Comparison of ENCODE assay signal across 8 cellular contexts in the genomic region with DNA sequence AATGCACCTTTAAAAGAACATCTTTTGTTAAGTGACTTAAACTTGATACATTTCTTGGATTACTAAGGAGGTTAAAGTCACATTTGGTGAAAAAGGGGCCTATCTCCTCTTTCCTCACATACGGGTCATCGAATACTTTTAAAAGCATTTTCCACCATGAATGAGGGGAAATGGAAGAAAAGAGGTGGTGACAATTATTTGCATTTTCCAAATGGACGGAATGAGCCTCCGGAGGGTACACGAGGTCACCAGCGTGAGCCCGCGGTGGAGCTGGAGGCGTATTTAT. TPM values are rescaled to one million over a fixed set of nuclear protein-coding genes. Genes with fewer than 3 reads are reported as not detected.
DNase-seq lines count a peak whose midpoint lies in the region; ATAC-seq and TF ChIP-seq lines count a peak whose summit lies in the region.

No MANE protein-coding gene starts in this region.

- H3K27me3 ChIP-seq in testis: no peaks in the 10 kb centered on the region

- no peaks in the 10 kb centered on the region for H3K9me3 ChIP-seq in testis

- no peaks in the 10 kb centered on the region for H3K36me3 ChIP-seq in testis (ENCODE audit: low read depth, missing control alignments)

- H3K36me3 Mint-ChIP-seq in activated CD4-positive, alpha-beta T cell treated with anti-CD3 and anti-CD28 coated beads, Interleukin-2, amount 10 ng/mL, durations not matched to agents 7 days and 5 days (ENCODE audit: low read depth): no peaks in the 10 kb centered on the region
- H3K36me3 Mint-ChIP-seq in activated T-helper 17 cell treated with anti-CD3 and anti-CD28 coated beads, Interleukin-2, amount 50 U/mL, for 72 hours (ENCODE audit: low read depth): peaks cover 6% of the 10 kb centered on the region
- no peaks in the 10 kb centered on the region for H3K36me3 Mint-ChIP-seq in immature natural killer cell

- peaks cover 42% of the 10 kb centered on the region for H3K27me3 Mint-ChIP-seq in activated CD4-positive, alpha-beta T cell treated with anti-CD3 and anti-CD28 coated beads, Interleukin-2, amount 10 ng/mL, durations not matched to agents 7 days and 5 days
- H3K27me3 Mint-ChIP-seq in activated T-helper 17 cell treated with anti-CD3 and anti-CD28 coated beads, Interleukin-2, amount 50 U/mL, for 72 hours: peaks cover 6% of the 10 kb centered on the region
- H3K27me3 Mint-ChIP-seq in immature natural killer cell (ENCODE audit: low read depth in 3 of 3): peaks cover 5 to 18% (median 6%) of the 10 kb centered on the region in 3 donors

- TF ChIP-seq CTCF in testis (IDR thresholded peaks at IDR 0.05): no peak

- intact Hi-C loops in testis (cut with DNase I; ENCODE audit: low total_unique reads): no loop called here

- H3K27ac ChIP-seq in testis: peak overlapping the region; percentile 98 to 99

- CTCF ChIA-PET in activated CD4-positive, alpha-beta T cell treated with anti-CD3 and anti-CD28 coated beads, Interleukin-2, amount 10 ng/mL, durations not matched to agents 7 days and 5 days (lab: Charles Lee): no interaction called here

- peaks cover 17% of the 10 kb centered on the region for H3K4me1 ChIP-seq in testis

- peaks cover 51% of the 10 kb centered on the region for H3K4me1 Mint-ChIP-seq in activated CD4-positive, alpha-beta T cell treated with anti-CD3 and anti-CD28 coated beads, Interleukin-2, amount 10 ng/mL, durations not matched to agents 7 days and 5 days
- peaks cover 15% of the 10 kb centered on the region for H3K4me1 Mint-ChIP-seq in activated T-helper 17 cell treated with anti-CD3 and anti-CD28 coated beads, Interleukin-2, amount 50 U/mL, for 72 hours
- peaks cover 22 to 35% of the 10 kb centered on the region in 2 donors for H3K4me1 Mint-ChIP-seq in immature natural killer cell

- peak overlapping the region; percentile 77 for H3K4me3 Mint-ChIP-seq in activated CD4-positive, alpha-beta T cell treated with anti-CD3 and anti-CD28 coated beads, Interleukin-2, amount 10 ng/mL, durations not matched to agents 7 days and 5 days
- H3K4me3 Mint-ChIP-seq in activated T-helper 17 cell treated with anti-CD3 and anti-CD28 coated beads, Interleukin-2, amount 50 U/mL, for 72 hours: peak overlapping the region; percentile 89
- H3K4me3 Mint-ChIP-seq in immature natural killer cell: peak overlapping the region; percentile 82 to 90 (median 88)

- POLR2A ChIA-PET in activated CD4-positive, alpha-beta T cell treated with anti-CD3 and anti-CD28 coated beads, Interleukin-2, amount 10 ng/mL, durations not matched to agents 7 days and 5 days (lab: Charles Lee): no interaction called here

- no peak for DNase-seq in activated CD4-positive, alpha-beta T cell treated with anti-CD3 and anti-CD28 coated beads, Interleukin-2, amount 10 ng/mL, durations not matched to agents 7 days and 5 days
- no peak for DNase-seq in activated CD4-positive, alpha-beta T cell treated with anti-CD3 and anti-CD28 coated beads for 1 hour
- DNase-seq in immature natural killer cell (no peak), testis (no peak), DMS153 (lab: John Stamatoyannopoulos, UW) (no peak)

- peak overlapping the region; percentile 92 to 96 for H3K4me3 ChIP-seq in testis

- no peaks in the 10 kb centered on the region for H3K9me3 Mint-ChIP-seq in activated CD4-positive, alpha-beta T cell treated with anti-CD3 and anti-CD28 coated beads, Interleukin-2, amount 10 ng/mL, durations not matched to agents 7 days and 5 days
- H3K9me3 Mint-ChIP-seq in activated T-helper 17 cell treated with anti-CD3 and anti-CD28 coated beads, Interleukin-2, amount 50 U/mL, for 72 hours: no peaks in the 10 kb centered on the region
- no peaks in the 10 kb centered on the region for H3K9me3 Mint-ChIP-seq in immature natural killer cell

- H3K27ac Mint-ChIP-seq in activated CD4-positive, alpha-beta T cell treated with anti-CD3 and anti-CD28 coated beads, Interleukin-2, amount 10 ng/mL, durations not matched to agents 7 days and 5 days: peak overlapping the region; percentile 83
- peak overlapping the region; percentile 85 for H3K27ac Mint-ChIP-seq in activated T-helper 17 cell treated with anti-CD3 and anti-CD28 coated beads, Interleukin-2, amount 50 U/mL, for 72 hours
- H3K27ac Mint-ChIP-seq in immature natural killer cell: peak overlapping the region in 3 of 6 donors; percentile 14 to 74 (median 38)

- no peak for TF ChIP-seq POLR2A in testis (IDR thresholded peaks at IDR 0.05)

- WGBS in testis, 2 donors: 1% methylated on average over 9 of the region's 9 CpGs

- ATAC-seq in activated T-helper 17 cell treated with anti-CD3 and anti-CD28 coated beads, Interleukin-2, amount 50 U/mL, for 72 hours (replicated peaks): no peak
- ATAC-seq in GM18909 (IDR thresholded peaks at IDR 0.05; ENCODE audit: poor library complexity, unreplicated experiment) (no peak), HG03432 (IDR thresholded peaks at IDR 0.05; ENCODE audit: unreplicated experiment) (no peak)

RNA-seq across cellular contexts. Expression of gene BMPR1A, which starts 1.0 kb away (rescaled TPM):
- 10 to 100 TPM in 1 of 2 experiments, 1 to 10 TPM in 1; 8.9 to 11.7 TPM for total RNA-seq in activated CD4-positive, alpha-beta T cell treated with anti-CD3 and anti-CD28 coated beads, Interleukin-2, amount 10 ng/mL, durations not matched to agents 7 days and 5 days
- 10 to 100 TPM; 11.1 to 14.4 TPM for total RNA-seq in activated T-helper 17 cell treated with anti-CD3 and anti-CD28 coated beads, Interleukin-2, amount 50 U/mL, for 72 hours
- polyA plus RNA-seq in immature natural killer cell: 1 to 10 TPM in 2 of 3 donors, under 1 TPM in 1; 0.99 to 3.3 (median 2.2) TPM
- total RNA-seq in testis: 10 to 100 TPM; 42.6 to 51.1 TPM
- polyA plus RNA-seq in testis (ENCODE audit: insufficient read depth, low read depth, low replicate concordance): 19.5 TPM
